In the genomic region with DNA sequence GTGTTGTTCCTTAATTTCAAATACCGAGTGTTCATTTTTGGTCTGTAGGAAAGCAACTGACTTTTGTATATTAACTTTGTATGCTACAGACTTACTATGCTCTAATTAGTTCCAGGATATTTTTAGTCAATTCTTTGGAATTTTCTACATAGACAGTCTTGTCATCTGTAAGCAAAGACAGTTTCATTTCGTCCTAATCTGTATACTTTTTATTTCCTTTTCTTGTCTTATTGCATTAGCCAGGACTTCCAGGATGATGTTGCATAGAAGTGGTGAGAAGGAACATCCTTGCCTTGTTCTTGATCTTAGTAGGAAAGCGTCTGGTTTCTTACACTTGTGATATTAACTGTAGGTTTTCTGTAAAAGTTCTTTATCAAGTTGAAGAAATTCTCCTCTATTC, we compare ENCODE assay signal across 33 cellular contexts.
"Had no signal": no experiment of that assay in that cellular context is flagged by ENCODE, and none has a peak within 500 bp of the region (broad histone marks: within the 10 kb centered on the region; RNA-seq: fewer than 3 reads in every experiment).

No MANE protein-coding gene starts in this region.

- ATAC-seq: activated CD4-positive, CD25-positive, alpha-beta regulatory T cell treated with anti-CD3 and anti-CD28 coated beads, Interleukin-2, amount 50 U/mL, for 24 hours; activated CD8-positive, alpha-beta memory T cell treated with anti-CD3 and anti-CD28 coated beads, Interleukin-2, amount 10 ng/mL, durations not matched to agents 7 days and 5 days; activated CD8-positive, alpha-beta T cell treated with anti-CD3 and anti-CD28 coated beads for 36 hours; effector memory CD8-positive, alpha-beta T cell; gastroesophageal sphincter; T-helper 17 cell had no signal

- DNase-seq: activated B cell treated with CpG ODN at 0.5 μM for 24 hours; activated CD4-positive, alpha-beta T cell treated with anti-CD3 and anti-CD28 coated beads for 48 hours; activated CD4-positive, alpha-beta T cell treated with anti-CD3 and anti-CD28 coated beads, Interleukin-2, amount 50 U/mL, for 1 hour; activated CD4-positive, alpha-beta T cell treated with anti-CD3 and anti-CD28 coated beads, Interleukin-2, amount 50 U/mL, for 48 hours; activated CD8-positive, alpha-beta memory T cell treated with anti-CD3 and anti-CD28 coated beads, Interleukin-2, amount 10 ng/mL, durations not matched to agents 7 days and 5 days; activated CD8-positive, alpha-beta memory T cell treated with anti-CD3 and anti-CD28 coated beads, Interleukin-2, amount 50 U/mL, for 4 hours; activated CD8-positive, alpha-beta T cell treated with anti-CD3 and anti-CD28 coated beads for 36 hours; activated effector memory CD4-positive, alpha-beta T cell treated with anti-CD3 and anti-CD28 coated beads, Interleukin-2, amount 50 U/mL, for 16 hours; activated naive CD4-positive, alpha-beta T cell; activated naive CD4-positive, alpha-beta T cell treated with anti-CD3 and anti-CD28 coated beads, Interleukin-2, amount 10 ng/mL, durations not matched to agents 7 days and 5 days; activated naive CD8-positive, alpha-beta T cell treated with anti-CD3 and anti-CD28 coated beads, Interleukin-2, amount 10 ng/mL, durations not matched to agents 7 days and 5 days; activated T-cell treated with anti-CD3 and anti-CD28 coated beads, Interleukin-2, amount 50 U/mL, for 1 hour; amniotic stem cell; anterior cingulate cortex; brain microvascular endothelial cell; cortex of kidney; dermis blood vessel endothelial cell; effector CD4-positive, alpha-beta T cell; effector memory CD8-positive, alpha-beta T cell; esophagus squamous epithelium; foreskin melanocyte; head of caudate nucleus; SW 1271; T-helper 1 cell; T-helper 17 cell; T1000; WERI-Rb-1 had no signal

- H3K4me3 Mint-ChIP-seq: activated B cell treated with CpG ODN at 0.5 μM for 24 hours; activated CD8-positive, alpha-beta memory T cell treated with anti-CD3 and anti-CD28 coated beads, Interleukin-2, amount 10 ng/mL, durations not matched to agents 7 days and 5 days; activated CD8-positive, alpha-beta T cell treated with anti-CD3 and anti-CD28 coated beads for 36 hours; activated naive CD4-positive, alpha-beta T cell treated with anti-CD3 and anti-CD28 coated beads, Interleukin-2, amount 10 ng/mL, durations not matched to agents 7 days and 5 days; activated naive CD8-positive, alpha-beta T cell treated with anti-CD3 and anti-CD28 coated beads, Interleukin-2, amount 10 ng/mL, durations not matched to agents 7 days and 5 days; effector memory CD8-positive, alpha-beta T cell; T-helper 17 cell; T-helper 2 cell treated with Interferon-gamma antibody and Interleukin-4, amounts not matched to agents 5 μg/mL and 100 μg/mL, for 36 hours had no signal

- H3K27me3 Mint-ChIP-seq: activated B cell treated with CpG ODN at 0.5 μM for 24 hours; activated CD8-positive, alpha-beta memory T cell treated with anti-CD3 and anti-CD28 coated beads, Interleukin-2, amount 10 ng/mL, durations not matched to agents 7 days and 5 days; activated CD8-positive, alpha-beta T cell treated with anti-CD3 and anti-CD28 coated beads for 36 hours; activated naive CD4-positive, alpha-beta T cell treated with anti-CD3 and anti-CD28 coated beads, Interleukin-2, amount 10 ng/mL, durations not matched to agents 7 days and 5 days; activated naive CD8-positive, alpha-beta T cell treated with anti-CD3 and anti-CD28 coated beads, Interleukin-2, amount 10 ng/mL, durations not matched to agents 7 days and 5 days; effector memory CD8-positive, alpha-beta T cell; T-helper 17 cell had no signal

- H3K4me1 Mint-ChIP-seq: activated naive CD4-positive, alpha-beta T cell treated with anti-CD3 and anti-CD28 coated beads, Interleukin-2, amount 10 ng/mL, durations not matched to agents 7 days and 5 days; activated naive CD8-positive, alpha-beta T cell treated with anti-CD3 and anti-CD28 coated beads, Interleukin-2, amount 10 ng/mL, durations not matched to agents 7 days and 5 days had no signal

- H3K27ac Mint-ChIP-seq: activated B cell treated with CpG ODN at 0.5 μM for 24 hours; activated CD8-positive, alpha-beta memory T cell treated with anti-CD3 and anti-CD28 coated beads, Interleukin-2, amount 10 ng/mL, durations not matched to agents 7 days and 5 days; activated naive CD4-positive, alpha-beta T cell treated with anti-CD3 and anti-CD28 coated beads, Interleukin-2, amount 10 ng/mL, durations not matched to agents 7 days and 5 days; activated naive CD4-positive, alpha-beta T cell treated with anti-CD3 and anti-CD28 coated beads, Interleukin-2, amount 50 U/mL, for 72 hours; activated naive CD8-positive, alpha-beta T cell treated with anti-CD3 and anti-CD28 coated beads, Interleukin-2, amount 10 ng/mL, durations not matched to agents 7 days and 5 days; activated T-helper 2 cell treated with anti-CD3 and anti-CD28 coated beads, Interferon-gamma antibody, Interleukin-2, Interleukin-4, amounts not matched to agents 10 μg/mL and 5 μg/mL and 100 μg/mL, durations not matched to agents 14 hours and 24 hours and 36 hours; effector memory CD8-positive, alpha-beta T cell; T-helper 17 cell; T-helper 2 cell treated with Interferon-gamma antibody and Interleukin-4, amounts not matched to agents 5 μg/mL and 100 μg/mL, for 36 hours had no signal

- H3K27ac ChIP-seq: brain microvascular endothelial cell, epithelial cell of prostate, esophagus squamous epithelium, gastroesophageal sphincter, WERI-Rb-1 had no signal

- H3K36me3 ChIP-seq: brain microvascular endothelial cell had no signal

- H3K4me1 ChIP-seq: esophagus squamous epithelium, gastroesophageal sphincter had no signal

- H3K4me3 ChIP-seq: esophagus squamous epithelium, gastroesophageal sphincter had no signal

- H3K27me3 ChIP-seq: brain microvascular endothelial cell, esophagus squamous epithelium, gastroesophageal sphincter had no signal
